Comparison of ENCODE assay signal across 19 cellular contexts in genomic region chr1:26404641-26405040, GRCh38. TPM values are rescaled to one million over a fixed set of nuclear protein-coding genes. Genes with fewer than 3 reads are reported as not detected.
DNase-seq lines count a peak whose midpoint lies in the region; ATAC-seq, FAIRE-seq and TF ChIP-seq lines count a peak whose summit lies in the region.
"Had no signal": no experiment of that assay in that cellular context is flagged by ENCODE, and none has a peak within 500 bp of the region (broad histone marks: within the 10 kb centered on the region; RNA-seq: fewer than 3 reads in every experiment).

No MANE protein-coding gene starts in this region.

- peak overlapping the region; percentile 74 for H3K27ac ChIP-seq in ACC112 (ENCODE audit: low read depth, low read length)
- peak overlapping the region; percentile 90 for H3K27ac ChIP-seq in SJSA1
- no peak overlapping the region for H3K27ac ChIP-seq in osteoblast (ENCODE audit: low read depth, low read length)
- no peak overlapping the region for H3K27ac ChIP-seq in HepG2 (ENCODE audit: extremely low read length, insufficient read depth, low read length)

- CTCF ChIA-PET in HepG2 (lab: Yijun Ruan, JAX; ENCODE audit: low intra/inter-chr PET ratio, low total read pairs), result no interaction called here

- TF ChIP-seq POLR2A in HepG2 (IDR thresholded peaks at IDR 0.05; ENCODE audit: insufficient read depth in 1 of 2, low read depth in 2 of 2, low read length in 2 of 2), result no peak

- WGBS in HepG2 (ENCODE audit: low lambda C conversion rate), result 37% methylated on average over 2 of the region's 2 CpGs

- no peak overlapping the region for H2AFZ ChIP-seq in ACC112 (ENCODE audit: low read length, unreplicated experiment)
- no peak overlapping the region for H2AFZ ChIP-seq in osteoblast (ENCODE audit: low read length)
- no peak overlapping the region for H2AFZ ChIP-seq in HepG2 (ENCODE audit: low read length)

- H3K79me2 ChIP-seq in ACC112 (ENCODE audit: control insufficient read depth, insufficient read depth, low read length, unreplicated experiment) (no peaks in the 10 kb centered on the region), osteoblast (ENCODE audit: insufficient read depth, low read length) (no peaks in the 10 kb centered on the region), HepG2 (ENCODE audit: insufficient read depth, low read length) (no peaks in the 10 kb centered on the region)

- BruUV-seq in HepG2 (replicated peaks; lab: Mats Ljungman, UMichigan), result no TSS peak

- H3K9me3 ChIP-seq in SJSA1 (replicated peaks) (no peaks in the 10 kb centered on the region; the same call in 1 of the 2 replicates), osteoblast (ENCODE audit: low read depth, low read length) (no peaks in the 10 kb centered on the region), HepG2 (ENCODE audit: low read length) (no peaks in the 10 kb centered on the region)

- POLR2A ChIA-PET in HepG2 (lab: Yijun Ruan, JAX), result no interaction called here

- H3K4me1 ChIP-seq in ACC112 (ENCODE audit: control insufficient read depth, insufficient read depth, low read length, unreplicated experiment), result peaks cover 28% of the 10 kb centered on the region
- H3K4me1 ChIP-seq in SJSA1 (replicated peaks), result peaks cover 29% of the 10 kb centered on the region
- H3K4me1 ChIP-seq in osteoblast (ENCODE audit: insufficient read depth, low read length), result peaks cover 4% of the 10 kb centered on the region
- peaks cover 14% of the 10 kb centered on the region for H3K4me1 ChIP-seq in HepG2 (ENCODE audit: insufficient read depth, low read length)

- no peak for ATAC-seq in HepG2
- ATAC-seq: GM12878, Right ventricle myocardium inferior had no signal

- H3K4me2 ChIP-seq in osteoblast (ENCODE audit: insufficient read depth, low read length), result no peak overlapping the region
- no peak overlapping the region for H3K4me2 ChIP-seq in HepG2 (ENCODE audit: low read depth, low read length)

- peaks cover 2% of the 10 kb centered on the region for H4K20me1 ChIP-seq in osteoblast (ENCODE audit: insufficient read depth, low read length)
- H4K20me1 ChIP-seq in HepG2 (ENCODE audit: insufficient read depth, low read length), result no peaks in the 10 kb centered on the region

- no peak overlapping the region for H3K9ac ChIP-seq in HepG2 (ENCODE audit: insufficient read depth, low read depth, low read length)

- intact Hi-C loops in HepG2 (cut with micrococcal nuclease; ENCODE audit: unreplicated experiment), result no loop called here

- no peaks in the 10 kb centered on the region for H3K36me3 ChIP-seq in ACC112 (ENCODE audit: insufficient read depth, low read length)
- H3K36me3 ChIP-seq in SJSA1, result no peaks in the 10 kb centered on the region
- H3K36me3 ChIP-seq in osteoblast (ENCODE audit: insufficient read depth, low read length), result no peaks in the 10 kb centered on the region
- no peaks in the 10 kb centered on the region for H3K36me3 ChIP-seq in HepG2 (replicated peaks in 1 of 2; ENCODE audit: control insufficient read depth in 1 of 2, insufficient read depth in 2 of 2, low read length in 2 of 2)

- in situ Hi-C loops in HepG2 (cut with HindIII; ENCODE audit: extremely low pct_ligation_motif_present, low pct_unique_long_range_greater_than_20kb), result no loop called here

- H3K4me3 ChIP-seq in ACC112 (ENCODE audit: low read depth, low read length) (no peak overlapping the region), SJSA1 (no peak overlapping the region), osteoblast (ENCODE audit: insufficient read depth, low read length) (no peak overlapping the region), HepG2 (replicated peaks in 1 of 3; ENCODE audit: insufficient read depth in 1 of 3, low read depth in 2 of 3, low read length in 3 of 3) (no peak overlapping the region)
- H3K4me3 ChIP-seq: GM12878 had no signal

- FAIRE-seq in HepG2 (lab: Jason Lieb, UNC), result no peak
- FAIRE-seq: GM12878 had no signal

- TF ChIP-seq CTCF in osteoblast (IDR thresholded peaks at IDR 0.05; ENCODE audit: extremely low read depth, low read depth, low read length) (no peak), HepG2 (CRISPR knock-in tag; IDR thresholded peaks at IDR 0.05) (no peak)

- TF ChIP-seq EP300 in HepG2 (IDR thresholded peaks at IDR 0.05; ENCODE audit: low read depth in 2 of 2, low read length in 2 of 2) (no peak), HepG2 (CRISPR knock-in tag; IDR thresholded peaks at IDR 0.05; ENCODE audit: borderline replicate concordance) (no peak)

- no peaks in the 10 kb centered on the region for H3K27me3 ChIP-seq in ACC112 (ENCODE audit: insufficient read depth, low read length)
- H3K27me3 ChIP-seq in SJSA1 (replicated peaks), result peaks cover 9% of the 10 kb centered on the region
- peaks cover 11% of the 10 kb centered on the region for H3K27me3 ChIP-seq in osteoblast (ENCODE audit: insufficient read depth, low read length)
- no peaks in the 10 kb centered on the region for H3K27me3 ChIP-seq in HepG2 (ENCODE audit: control insufficient read depth in 1 of 2, insufficient read depth in 2 of 2, low read length in 2 of 2)

- peak; percentile 42 for DNase-seq in HCEC 1CT
- peak in 1 of 2 experiments; percentile 70 for DNase-seq in SJSA1 (ENCODE audit: low read depth in 1 of 2, low spot score in 2 of 2)
- DNase-seq in osteoblast (ENCODE audit: insufficient read length, low spot score, missing footprints), result peak; percentile 39
- DNase-seq in HepG2 (ENCODE audit: low spot score), result no peak
- DNase-seq in COR-L47 (lab: John Stamatoyannopoulos, UW), result no peak
- no peak for DNase-seq in ecto neural progenitor cell (ENCODE audit: low spot score)
- DNase-seq: CD4-positive, CD25-positive, alpha-beta regulatory T cell; DMS79; GDM1; GOT3; KG1; NCI-H1417 treated with DMSO at 0.1 percent for 48 hours; NCI-H2029; NCI-H2171; NCI-H446 treated with DMSO at 0.1 percent for 48 hours; NCI-H748 treated with DMSO at 0.1 percent for 48 hours had no signal

- TF ChIP-seq RAD21 in HepG2 (CRISPR knock-in tag; IDR thresholded peaks at IDR 0.05), result no peak

RNA-seq across cellular contexts. Expression of gene LIN28A, which starts 6.0 kb away (rescaled TPM):
- not detected in 2 replicates for total RNA-seq in SJSA1 (2014; rRNA removed; shearing (Covaris generic))
- not detected in 2 replicates for total RNA-seq in osteoblast
- total RNA-seq in HepG2 (2016; rRNA removed; fragmentation: Illumina TruSeq; extraction: Trizol), result 0.04 TPM in 1 of 2 replicates, not detected in the other
- total RNA-seq in HepG2 (2016; cell fraction: cytosol; rRNA removed; fragmentation: Illumina TruSeq; extraction: Trizol; ENCODE audit: low read depth), result not detected in 2 replicates
- 0.02 TPM in 1 of 2 replicates, not detected in the other for total RNA-seq in HepG2 (2016; cell fraction: insoluble cytoplasmic fraction; rRNA removed; fragmentation: Illumina TruSeq; extraction: Trizol)
- not detected in 2 replicates for total RNA-seq in HepG2 (2016; cell fraction: membrane; rRNA removed; fragmentation: Illumina TruSeq; extraction: Trizol)
- not detected in 2 replicates for total RNA-seq in HepG2 (2016; cell fraction: nucleus; rRNA removed; fragmentation: Illumina TruSeq; extraction: Trizol)
- 0.01 TPM in 1 of 2 replicates, not detected in the other for polyA plus RNA-seq in HepG2 (2011; rRNA removed)
- 0.01 TPM in 1 of 2 replicates, not detected in the other for polyA plus RNA-seq in HepG2 (2011; cell fraction: cytosol; rRNA removed)
- 0.05 and 0.07 TPM in 2 replicates for polyA plus RNA-seq in HepG2 (2011; cell fraction: nucleus; rRNA removed)
- 0.05 TPM in 1 of 2 replicates, not detected in the other for polyA plus RNA-seq in HepG2 (2012)
- polyA plus RNA-seq in HepG2 (2016; cell fraction: cytosol; fragmentation: Illumina TruSeq; extraction: Trizol; ENCODE audit: low read depth), result not detected in 2 replicates
- polyA plus RNA-seq in HepG2 (2016; cell fraction: insoluble cytoplasmic fraction; fragmentation: Illumina TruSeq; extraction: Trizol; ENCODE audit: low read depth), result not detected in 2 replicates
- polyA plus RNA-seq in HepG2 (2016; cell fraction: membrane; fragmentation: Illumina TruSeq; extraction: Trizol; ENCODE audit: low read depth), result not detected in 2 replicates
- polyA plus RNA-seq in HepG2 (2016; cell fraction: nucleus; fragmentation: Illumina TruSeq; extraction: Trizol; ENCODE audit: insufficient read depth, low read depth), result not detected in 2 replicates
- polyA minus RNA-seq in HepG2 (2011; rRNA and poly(A)+ RNA removed; ENCODE audit: low replicate concordance), result 0.04 TPM in 1 of 2 replicates, not detected in the other
- not detected in 2 replicates for polyA minus RNA-seq in HepG2 (2011; cell fraction: cytosol; rRNA and poly(A)+ RNA removed)
- polyA minus RNA-seq in HepG2 (2011; cell fraction: nucleus; rRNA and poly(A)+ RNA removed), result not detected in 2 replicates
- total RNA-seq: CD4-positive, CD25-positive, alpha-beta regulatory T cell; Right ventricle myocardium inferior had no signal
- polyA plus RNA-seq: CD4-positive, CD25-positive, alpha-beta regulatory T cell had no signal

RNA-seq across cellular contexts. Expression of gene DHDDS, which starts 27.5 kb away (rescaled TPM):
- total RNA-seq in SJSA1 (2014; rRNA removed; shearing (Covaris generic)), result 26.6 and 36.7 TPM in 2 replicates
- total RNA-seq in osteoblast, result 56.6 and 63.3 TPM in 2 replicates
- total RNA-seq in HepG2 (2016; rRNA removed; fragmentation: Illumina TruSeq; extraction: Trizol), result 26.5 and 28.3 TPM in 2 replicates
- 7.6 and 8.2 TPM in 2 replicates for total RNA-seq in HepG2 (2016; cell fraction: cytosol; rRNA removed; fragmentation: Illumina TruSeq; extraction: Trizol; ENCODE audit: low read depth)
- total RNA-seq in HepG2 (2016; cell fraction: insoluble cytoplasmic fraction; rRNA removed; fragmentation: Illumina TruSeq; extraction: Trizol), result 25.2 and 29.1 TPM in 2 replicates
- total RNA-seq in HepG2 (2016; cell fraction: membrane; rRNA removed; fragmentation: Illumina TruSeq; extraction: Trizol), result 8.7 and 10.1 TPM in 2 replicates
- total RNA-seq in HepG2 (2016; cell fraction: nucleus; rRNA removed; fragmentation: Illumina TruSeq; extraction: Trizol), result 24.6 and 27.6 TPM in 2 replicates
- 18.3 and 18.9 TPM in 2 replicates for polyA plus RNA-seq in HepG2 (2011; rRNA removed)
- 16.7 and 17.2 TPM in 2 replicates for polyA plus RNA-seq in HepG2 (2011; cell fraction: cytosol; rRNA removed)
- 34.7 and 40.5 TPM in 2 replicates for polyA plus RNA-seq in HepG2 (2011; cell fraction: nucleus; rRNA removed)
- 15.5 and 18.2 TPM in 2 replicates for polyA plus RNA-seq in HepG2 (2012)
- polyA plus RNA-seq in HepG2 (2016; cell fraction: cytosol; fragmentation: Illumina TruSeq; extraction: Trizol; ENCODE audit: low read depth), result 2.9 TPM in 2 replicates
- 21.6 and 26.2 TPM in 2 replicates for polyA plus RNA-seq in HepG2 (2016; cell fraction: insoluble cytoplasmic fraction; fragmentation: Illumina TruSeq; extraction: Trizol; ENCODE audit: low read depth)
- 5.2 and 5.5 TPM in 2 replicates for polyA plus RNA-seq in HepG2 (2016; cell fraction: membrane; fragmentation: Illumina TruSeq; extraction: Trizol; ENCODE audit: low read depth)
- polyA plus RNA-seq in HepG2 (2016; cell fraction: nucleus; fragmentation: Illumina TruSeq; extraction: Trizol; ENCODE audit: insufficient read depth, low read depth), result 36.9 and 42.9 TPM in 2 replicates
- polyA minus RNA-seq in HepG2 (2011; rRNA and poly(A)+ RNA removed; ENCODE audit: low replicate concordance), result 29.3 and 39.0 TPM in 2 replicates
- 9.5 and 12.6 TPM in 2 replicates for polyA minus RNA-seq in HepG2 (2011; cell fraction: cytosol; rRNA and poly(A)+ RNA removed)
- 49.0 and 50.6 TPM in 2 replicates for polyA minus RNA-seq in HepG2 (2011; cell fraction: nucleus; rRNA and poly(A)+ RNA removed)

RNA-seq across cellular contexts. Expression of gene ZNF683, which starts 32.1 kb away (rescaled TPM):
- not detected in 2 replicates for total RNA-seq in SJSA1 (2014; rRNA removed; shearing (Covaris generic))
- total RNA-seq in osteoblast (not detected in 2 replicates), HepG2 (2016; rRNA removed; fragmentation: Illumina TruSeq; extraction: Trizol) (not detected in 2 replicates)
- not detected in 2 replicates for total RNA-seq in HepG2 (2016; cell fraction: cytosol; rRNA removed; fragmentation: Illumina TruSeq; extraction: Trizol; ENCODE audit: low read depth)
- total RNA-seq in HepG2 (2016; cell fraction: insoluble cytoplasmic fraction; rRNA removed; fragmentation: Illumina TruSeq; extraction: Trizol), result not detected in 2 replicates
- not detected in 2 replicates for total RNA-seq in HepG2 (2016; cell fraction: membrane; rRNA removed; fragmentation: Illumina TruSeq; extraction: Trizol)
- total RNA-seq in HepG2 (2016; cell fraction: nucleus; rRNA removed; fragmentation: Illumina TruSeq; extraction: Trizol), result not detected in 2 replicates
- polyA plus RNA-seq in HepG2 (2011; rRNA removed), result not detected in 2 replicates
- polyA plus RNA-seq in HepG2 (2011; cell fraction: cytosol; rRNA removed), result not detected in 2 replicates
- not detected in 2 replicates for polyA plus RNA-seq in HepG2 (2011; cell fraction: nucleus; rRNA removed)
- not detected in 2 replicates for polyA plus RNA-seq in HepG2 (2012)
- not detected in 2 replicates for polyA plus RNA-seq in HepG2 (2016; cell fraction: cytosol; fragmentation: Illumina TruSeq; extraction: Trizol; ENCODE audit: low read depth)
- not detected in 2 replicates for polyA plus RNA-seq in HepG2 (2016; cell fraction: insoluble cytoplasmic fraction; fragmentation: Illumina TruSeq; extraction: Trizol; ENCODE audit: low read depth)
- not detected in 2 replicates for polyA plus RNA-seq in HepG2 (2016; cell fraction: membrane; fragmentation: Illumina TruSeq; extraction: Trizol; ENCODE audit: low read depth)
- polyA plus RNA-seq in HepG2 (2016; cell fraction: nucleus; fragmentation: Illumina TruSeq; extraction: Trizol; ENCODE audit: insufficient read depth, low read depth), result not detected in 2 replicates
- not detected in 2 replicates for polyA minus RNA-seq in HepG2 (2011; rRNA and poly(A)+ RNA removed; ENCODE audit: low replicate concordance)
- polyA minus RNA-seq in HepG2 (2011; cell fraction: cytosol; rRNA and poly(A)+ RNA removed), result not detected in 2 replicates
- polyA minus RNA-seq in HepG2 (2011; cell fraction: nucleus; rRNA and poly(A)+ RNA removed), result not detected in 2 replicates
- total RNA-seq: CD4-positive, CD25-positive, alpha-beta regulatory T cell; GM12878 had no signal
- polyA plus RNA-seq: GM12878 had no signal

RNA-seq across cellular contexts. Expression of gene CRYBG2, which starts 50.7 kb away (rescaled TPM):
- total RNA-seq in SJSA1 (2014; rRNA removed; shearing (Covaris generic)), result not detected in 2 replicates
- total RNA-seq in osteoblast (not detected in 2 replicates), HepG2 (2016; rRNA removed; fragmentation: Illumina TruSeq; extraction: Trizol) (0.39 and 1.3 TPM in 2 replicates)
- 0.18 TPM in 1 of 2 replicates, not detected in the other for total RNA-seq in HepG2 (2016; cell fraction: cytosol; rRNA removed; fragmentation: Illumina TruSeq; extraction: Trizol; ENCODE audit: low read depth)
- total RNA-seq in HepG2 (2016; cell fraction: insoluble cytoplasmic fraction; rRNA removed; fragmentation: Illumina TruSeq; extraction: Trizol), result 0.86 and 1.1 TPM in 2 replicates
- 0.48 and 0.87 TPM in 2 replicates for total RNA-seq in HepG2 (2016; cell fraction: membrane; rRNA removed; fragmentation: Illumina TruSeq; extraction: Trizol)
- 2.3 TPM in 2 replicates for total RNA-seq in HepG2 (2016; cell fraction: nucleus; rRNA removed; fragmentation: Illumina TruSeq; extraction: Trizol)
- 2.9 and 4.7 TPM in 2 replicates for polyA plus RNA-seq in HepG2 (2011; rRNA removed)
- polyA plus RNA-seq in HepG2 (2011; cell fraction: cytosol; rRNA removed), result 2.0 and 2.5 TPM in 2 replicates
- 16.5 and 19.4 TPM in 2 replicates for polyA plus RNA-seq in HepG2 (2011; cell fraction: nucleus; rRNA removed)
- polyA plus RNA-seq in HepG2 (2012), result 2.7 and 3.8 TPM in 2 replicates
- polyA plus RNA-seq in HepG2 (2016; cell fraction: cytosol; fragmentation: Illumina TruSeq; extraction: Trizol; ENCODE audit: low read depth), result 0.12 and 0.98 TPM in 2 replicates
- polyA plus RNA-seq in HepG2 (2016; cell fraction: insoluble cytoplasmic fraction; fragmentation: Illumina TruSeq; extraction: Trizol; ENCODE audit: low read depth), result 1.7 and 1.8 TPM in 2 replicates
- 0.48 and 0.79 TPM in 2 replicates for polyA plus RNA-seq in HepG2 (2016; cell fraction: membrane; fragmentation: Illumina TruSeq; extraction: Trizol; ENCODE audit: low read depth)
- polyA plus RNA-seq in HepG2 (2016; cell fraction: nucleus; fragmentation: Illumina TruSeq; extraction: Trizol; ENCODE audit: insufficient read depth, low read depth), result 3.4 and 8.9 TPM in 2 replicates
- 3.5 and 7.2 TPM in 2 replicates for polyA minus RNA-seq in HepG2 (2011; rRNA and poly(A)+ RNA removed; ENCODE audit: low replicate concordance)
- 3.4 and 5.1 TPM in 2 replicates for polyA minus RNA-seq in HepG2 (2011; cell fraction: cytosol; rRNA and poly(A)+ RNA removed)
- polyA minus RNA-seq in HepG2 (2011; cell fraction: nucleus; rRNA and poly(A)+ RNA removed), result 7.6 and 9.4 TPM in 2 replicates
- total RNA-seq: Right ventricle myocardium inferior had no signal

Comparison
In these comparisons a context has a peak if more than half of its experiments do, and no peak if none do; other contexts are left out.
1. H3K27ac ChIP-seq: peak in ACC112 (single experiment) and SJSA1 (single experiment); none in osteoblast (single experiment) and HepG2 (single experiment).
2. DNase-seq: peak in HCEC 1CT (single experiment) and osteoblast (single experiment); none in HepG2 (single experiment), COR-L47 (single experiment) and ecto neural progenitor cell (single experiment).